Comparison of ENCODE assay signal across 10 cellular contexts in genomic region chr4:139028191-139028661, GRCh38. TPM values are rescaled to one million over a fixed set of nuclear protein-coding genes. Genes with fewer than 3 reads are reported as not detected.
DNase-seq lines count a peak whose midpoint lies in the region; TF ChIP-seq lines count a peak whose summit lies in the region.
"Had no signal": no experiment of that assay in that cellular context is flagged by ENCODE, and none has a peak within 500 bp of the region (broad histone marks: within the 10 kb centered on the region; RNA-seq: fewer than 3 reads in every experiment).

No MANE protein-coding gene starts in this region.

- H3K27me3 ChIP-seq in neutrophil (no peaks in the 10 kb centered on the region), Peyer's patch (no peaks in the 10 kb centered on the region), uterus (no peaks in the 10 kb centered on the region)

- no peak for TF ChIP-seq POLR2A in Peyer's patch (IDR thresholded peaks at IDR 0.05)
- no peak for TF ChIP-seq POLR2A in uterus (IDR thresholded peaks at IDR 0.05)

- peaks cover 6% of the 10 kb centered on the region for H3K36me3 ChIP-seq in neutrophil
- no peaks in the 10 kb centered on the region for H3K36me3 ChIP-seq in Peyer's patch
- H3K36me3 ChIP-seq in uterus = no peaks in the 10 kb centered on the region

- intact Hi-C loops in uterus (cut with DNase I; ENCODE audit: low total_unique reads) = no loop called here

- no peak for TF ChIP-seq CTCF in neutrophil (IDR thresholded peaks at IDR 0.05)
- TF ChIP-seq CTCF in Peyer's patch (IDR thresholded peaks at IDR 0.05) = no peak
- TF ChIP-seq CTCF in uterus (IDR thresholded peaks at IDR 0.05) = no peak

- DNase-seq in C1 segment of cervical spinal cord (lab: John Stamatoyannopoulos, UW) = peak in 11 of 14 donors; percentile 5 to 72 (median 42)
- peak; percentile 66 for DNase-seq in NCI-H510A treated with DMSO at 0.1 percent for 48 hours (lab: John Stamatoyannopoulos, UW)
- peak; percentile 83 for DNase-seq in globus pallidus (ENCODE audit: low spot score)
- no peak for DNase-seq in Peyer's patch
- DNase-seq in retina = no peak
- no peak for DNase-seq in uterus
- DNase-seq in stimulated activated naive CD4-positive, alpha-beta T cell (lab: John Stamatoyannopoulos, UW) = no peak
- DNase-seq: activated naive CD4-positive, alpha-beta T cell treated with anti-CD3 and anti-CD28 coated beads, Interleukin-2, amount 10 ng/mL, durations not matched to agents 7 days and 5 days; effector memory CD4-positive, alpha-beta T cell had no signal

- H3K27ac ChIP-seq in neutrophil = peak overlapping the region; percentile 68
- no peak overlapping the region for H3K27ac ChIP-seq in Peyer's patch
- no peak overlapping the region for H3K27ac ChIP-seq in uterus

- H3K9me3 ChIP-seq in neutrophil (no peaks in the 10 kb centered on the region), Peyer's patch (no peaks in the 10 kb centered on the region), uterus (no peaks in the 10 kb centered on the region)

- H3K4me3 ChIP-seq in neutrophil (ENCODE audit: low read depth in 1 of 2, low read length in 1 of 2) (no peak overlapping the region), Peyer's patch (no peak overlapping the region), uterus (no peak overlapping the region)

- H3K4me1 ChIP-seq in neutrophil (ENCODE audit: control insufficient read depth in 1 of 2, insufficient read depth in 1 of 2, low read depth in 1 of 2, low read length in 1 of 2) (peaks cover 42 to 58% of the 10 kb centered on the region in 2 experiments), Peyer's patch (peaks cover 0 to 6% (median 0%) of the 10 kb centered on the region in 4 donors), uterus (no peaks in the 10 kb centered on the region)

RNA-seq across cellular contexts. Expression of gene NOCT, which starts 12.6 kb away (rescaled TPM):
- total RNA-seq in Peyer's patch = 10 to 100 TPM in 2 of 4 donors, 1 to 10 TPM in 2; 5.4 to 26.4 (median 11.0) TPM
- total RNA-seq in uterus = 1 to 10 TPM in 3 of 4 donors, not detected in 1; 2.3 to 7.4 (median 2.7) TPM

Comparison
In these comparisons a context has a peak if more than half of its experiments do, and no peak if none do; other contexts are left out.
1. DNase-seq: peak in C1 segment of cervical spinal cord (11 of 14), NCI-H510A treated with DMSO at 0.1 percent for 48 hours (single experiment) and globus pallidus (single experiment); none in Peyer's patch (0 of 3), retina (single experiment), uterus (0 of 2) and stimulated activated naive CD4-positive, alpha-beta T cell (0 of 6).